ENCODE assay signal across 18 cellular contexts in the genomic region with DNA sequence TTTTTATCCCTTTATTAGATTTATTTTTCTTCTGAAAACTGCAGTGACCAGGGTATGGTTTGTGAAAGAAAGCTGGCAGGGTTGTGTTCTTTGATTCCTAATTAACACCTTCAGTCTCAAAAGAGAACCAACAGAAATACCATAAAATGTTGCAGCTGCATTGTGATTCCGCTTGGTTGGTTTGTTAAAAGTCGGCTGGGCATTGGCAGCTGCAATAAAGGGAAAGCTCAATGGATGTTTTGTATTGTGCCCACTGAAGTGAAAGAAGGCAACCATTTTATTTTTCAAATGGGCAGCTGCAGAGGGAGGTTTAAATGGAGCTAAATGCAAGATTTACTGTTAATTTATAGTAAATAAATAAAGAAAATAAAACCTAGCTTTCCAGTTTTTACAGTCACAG. TPM values are rescaled to one million over a fixed set of nuclear protein-coding genes. Genes with fewer than 3 reads are reported as not detected.
DNase-seq lines count a peak whose midpoint lies in the region; ATAC-seq and TF ChIP-seq lines count a peak whose summit lies in the region.
"Had no signal": no experiment of that assay in that cellular context is flagged by ENCODE, and none has a peak within 500 bp of the region (broad histone marks: within the 10 kb centered on the region; RNA-seq: fewer than 3 reads in every experiment).

No MANE protein-coding gene starts in this region.

- no peak overlapping the region for H2AFZ ChIP-seq in OCI-LY7 (ENCODE audit: low read length)

- no peak overlapping the region for H3K4me3 ChIP-seq in OCI-LY7 (ENCODE audit: low read depth, low read length, poor library complexity, severe bottlenecking)
- H3K4me3 ChIP-seq: smooth muscle cell, vagina had no signal

- no peak overlapping the region for H3K4me2 ChIP-seq in OCI-LY7 (ENCODE audit: low read length)
- H3K4me2 ChIP-seq: smooth muscle cell had no signal

- no peaks in the 10 kb centered on the region for H3K4me1 ChIP-seq in OCI-LY7 (ENCODE audit: insufficient read depth, low read length, poor library complexity, severe bottlenecking)
- H3K4me1 ChIP-seq: vagina had no signal

- no peaks in the 10 kb centered on the region for H3K9me3 ChIP-seq in OCI-LY7 (ENCODE audit: low read length)
- H3K9me3 ChIP-seq: vagina had no signal

- no peaks in the 10 kb centered on the region for H3K36me3 ChIP-seq in OCI-LY7 (ENCODE audit: insufficient read depth, low read length)
- H3K36me3 ChIP-seq: vagina had no signal

- DNase-seq in COR-L47 (lab: John Stamatoyannopoulos, UW) (peak; percentile 80), NCI-H2029 treated with DMSO at 0.1 percent for 48 hours (lab: John Stamatoyannopoulos, UW) (peak; percentile 73), OCI-LY7 (ENCODE audit: low spot score) (peak; percentile 20), medulla oblongata (ENCODE audit: extremely low spot score) (peak; percentile 82), left colon (no peak)
- no peak for DNase-seq in activated CD8-positive, alpha-beta memory T cell treated with anti-CD3 and anti-CD28 coated beads for 24 hours
- no peak for DNase-seq in activated naive CD4-positive, alpha-beta T cell treated with Interleukin-2 at 50 U/mL for 16 hours
- DNase-seq: activated CD8-positive, alpha-beta T cell treated with anti-CD3 and anti-CD28 coated beads, Interleukin-2, amount 10 ng/mL, durations not matched to agents 7 days and 5 days; H9; islet precursor cell; NCI-H82; stimulated activated naive CD4-positive, alpha-beta T cell treated with Interleukin-2 at 50 U/mL for 16 hours had no signal

- no peak for TF ChIP-seq CTCF in OCI-LY7 (conservative IDR thresholded peaks at IDR 0.05; ENCODE audit: low read length)

- ATAC-seq in esophagus mucosa (no peak), left colon (no peak)
- ATAC-seq: activated CD8-positive, alpha-beta T cell treated with anti-CD3 and anti-CD28 coated beads, Interleukin-2, amount 10 ng/mL, durations not matched to agents 7 days and 5 days had no signal

- no peaks in the 10 kb centered on the region for H4K20me1 ChIP-seq in OCI-LY7 (ENCODE audit: insufficient read depth, low read length)

- intact Hi-C loops in OCI-LY7 (cut with micrococcal nuclease; ENCODE audit: unreplicated experiment): no loop called here
- intact Hi-C loops in left colon (cut with DNase I, micrococcal nuclease): no loop called here

- H3K79me2 ChIP-seq in OCI-LY7 (ENCODE audit: insufficient read depth, low read depth, low read length): no peaks in the 10 kb centered on the region

- POLR2A ChIA-PET in OCI-LY7 (lab: Charles Lee): interaction anchor here (1.0 to 2.5 kb wide), 4 partner anchors 11 to 74 kb away, joined by 3 to 9 read pairs (median 6); no protein-coding TSS in a partner anchor

- H3K27ac ChIP-seq in OCI-LY7 (ENCODE audit: low read depth, low read length, poor library complexity, severe bottlenecking): no peak overlapping the region
- H3K27ac ChIP-seq: epithelial cell of prostate, vagina had no signal

- no TSS peak for BruUV-seq in OCI-LY7 (replicated peaks; lab: Mats Ljungman, UMichigan)

- CTCF ChIA-PET in OCI-LY7 (lab: Charles Lee; ENCODE audit: unreplicated experiment): no interaction called here

- no peaks in the 10 kb centered on the region for H3K9me2 ChIP-seq in OCI-LY7 (ENCODE audit: insufficient read depth, low read length)

RNA-seq across cellular contexts. Expression of gene LGR5, which starts 16.7 kb away (rescaled TPM):
- total RNA-seq in OCI-LY7 (2014; rRNA removed; shearing (Covaris generic)): not detected in 2 replicates
- total RNA-seq in OCI-LY7 (2022) (0.51 TPM in 1 of 2 replicates, not detected in the other), esophagus mucosa (not detected), left colon (1 to 10 TPM; 4.5 to 5.2 TPM)
- total RNA-seq: activated CD8-positive, alpha-beta T cell treated with anti-CD3 and anti-CD28 coated beads, Interleukin-2, amount 10 ng/mL, durations not matched to agents 7 days and 5 days; activated T-helper 2 cell treated with anti-CD3 and anti-CD28 coated beads, Interferon-gamma antibody, Interleukin-2, Interleukin-4, amounts not matched to agents 10 μg/mL and 5 μg/mL and 100 μg/mL, durations not matched to agents 14 hours and 24 hours and 36 hours; RPMI7951 had no signal

Comparison
In these comparisons a context has a peak if more than half of its experiments do, and no peak if none do; other contexts are left out.
1. DNase-seq: peak in COR-L47 (single experiment), NCI-H2029 treated with DMSO at 0.1 percent for 48 hours (single experiment), OCI-LY7 (single experiment) and medulla oblongata (single experiment); none in activated CD8-positive, alpha-beta memory T cell treated with anti-CD3 and anti-CD28 coated beads for 24 hours (single experiment), activated naive CD4-positive, alpha-beta T cell treated with Interleukin-2 at 50 U/mL for 16 hours (single experiment) and left colon (0 of 2).